In the genomic region with DNA sequence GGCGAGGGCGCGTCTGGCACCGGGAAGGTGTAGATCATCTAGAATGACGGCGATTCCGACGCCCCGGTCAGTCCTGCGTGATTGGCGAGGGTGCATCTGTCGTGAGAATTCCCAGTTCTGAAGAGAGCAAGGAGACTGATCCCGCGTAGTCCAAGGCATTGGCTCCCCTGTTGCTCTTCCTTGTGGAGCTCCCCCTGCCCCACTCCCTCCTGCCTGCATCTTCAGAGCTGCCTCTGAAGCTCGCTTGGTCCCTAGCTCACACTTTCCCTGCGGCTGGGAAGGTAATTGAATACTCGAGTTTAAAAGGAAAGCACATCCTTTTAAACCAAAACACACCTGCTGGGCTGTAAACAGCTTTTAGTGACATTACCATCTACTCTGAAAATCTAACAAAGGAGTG, we compare ENCODE assay signal across 19 cellular contexts. TPM values are rescaled to one million over a fixed set of nuclear protein-coding genes. Genes with fewer than 3 reads are reported as not detected.
DNase-seq lines count a peak whose midpoint lies in the region; ATAC-seq and TF ChIP-seq lines count a peak whose summit lies in the region.
"Had no signal": no experiment of that assay in that cellular context is flagged by ENCODE, and none has a peak within 500 bp of the region (broad histone marks: within the 10 kb centered on the region; RNA-seq: fewer than 3 reads in every experiment).

No MANE protein-coding gene starts in this region.

- no peak overlapping the region for H2BK120ac ChIP-seq in mesendoderm (ENCODE audit: low read depth, low read length)

- H3K9ac ChIP-seq in HUES6 (ENCODE audit: low read length) (peak overlapping the region; percentile 30), mesendoderm (ENCODE audit: low read length) (peak overlapping the region; percentile 29)
- H3K9ac ChIP-seq: KMS-11 had no signal

- DNase-seq in ELF-1 (ENCODE audit: low read depth, low spot score) (peak; percentile 78), WTC11 (ENCODE audit: low spot score) (no peak), mesendoderm (peak; percentile 49), NAMALWA (ENCODE audit: low spot score) (no peak)
- DNase-seq: activated CD4-positive, alpha-beta T cell treated with anti-CD3 and anti-CD28 coated beads for 4 hours; activated gamma-delta T cell treated with Interleukin-2 at 50 U/mL for 16 hours; DMS79; MM.1S; NCI-H226; PC-3; stimulated activated CD4-positive, alpha-beta T cell treated with anti-CD3 and anti-CD28 coated beads, Interleukin-2, amount 100 ng/mL, for 48 hours; transverse colon had no signal

- H4K5ac ChIP-seq in mesendoderm (ENCODE audit: low read length) = no peak overlapping the region

- H2BK5ac ChIP-seq in mesendoderm (ENCODE audit: low read length) = no peak overlapping the region

- peaks cover 43% of the 10 kb centered on the region for H3K4me1 Mint-ChIP-seq in WTC11

- peaks cover 57% of the 10 kb centered on the region for H3K4me1 ChIP-seq in HUES6 (ENCODE audit: control insufficient read depth, insufficient read depth, low read length)
- H3K4me1 ChIP-seq in mesendoderm (ENCODE audit: control insufficient read depth, low read depth, low read length) = no peaks in the 10 kb centered on the region

- POLR2A ChIA-PET in WTC11 (lab: Charles Lee) = interaction anchor here (0.7 kb wide), 1 partner anchor 16 kb away, joined by 3 read pairs; no protein-coding TSS in a partner anchor

- H3K4me3 ChIP-seq in HUES6 (ENCODE audit: low read depth, low read length) (peak overlapping the region; percentile 35), mesendoderm (ENCODE audit: low read length) (no peak overlapping the region)
- H3K4me3 ChIP-seq: right lobe of liver, transverse colon had no signal

- H2AK5ac ChIP-seq in mesendoderm (ENCODE audit: low read length) = no peak overlapping the region

- no peak overlapping the region for H2BK15ac ChIP-seq in mesendoderm (replicated peaks; ENCODE audit: low read depth)

- peak overlapping the region; percentile 58 for H3K27ac Mint-ChIP-seq in WTC11
- H3K27ac Mint-ChIP-seq: progenitor cell of endocrine pancreas had no signal

- no peak overlapping the region for H3K23ac ChIP-seq in mesendoderm (ENCODE audit: low read length)

- H3K27me3 ChIP-seq in HUES6 (ENCODE audit: control insufficient read depth, insufficient read depth, low read length) (no peaks in the 10 kb centered on the region), mesendoderm (ENCODE audit: insufficient read depth, low read length, poor library complexity) (no peaks in the 10 kb centered on the region)
- H3K27me3 ChIP-seq: right lobe of liver, transverse colon had no signal

- TF ChIP-seq CTCF in WTC11 (IDR thresholded peaks at IDR 0.05) = no peak

- H3K4me2 ChIP-seq in mesendoderm (ENCODE audit: low read length) = no peak overlapping the region
- H3K4me2 ChIP-seq: KMS-11 had no signal

- CTCF ChIA-PET in WTC11 (lab: Charles Lee) = interaction anchor here (1.0 to 1.3 kb wide), 4 partner anchors 42 to 91 kb away, joined by 3 to 7 read pairs (median 3); no protein-coding TSS in a partner anchor

- peaks cover 9% of the 10 kb centered on the region for H3K79me2 ChIP-seq in mesendoderm (ENCODE audit: control insufficient read depth, insufficient read depth, low read length)

- H3K36me3 ChIP-seq in HUES6 (ENCODE audit: control insufficient read depth, insufficient read depth, low read length) (peaks cover 46% of the 10 kb centered on the region), mesendoderm (ENCODE audit: control insufficient read depth, insufficient read depth, low read length) (peaks cover 3% of the 10 kb centered on the region)

- peaks cover 8% of the 10 kb centered on the region for H3K79me1 ChIP-seq in mesendoderm (ENCODE audit: low read length)

- H3K27me3 Mint-ChIP-seq in WTC11 (ENCODE audit: low read depth) = no peaks in the 10 kb centered on the region
- H3K27me3 Mint-ChIP-seq: progenitor cell of endocrine pancreas had no signal

- H3K27ac ChIP-seq in HUES6 (ENCODE audit: low read depth, low read length) (no peak overlapping the region), mesendoderm (ENCODE audit: low read depth, low read length) (no peak overlapping the region)
- H3K27ac ChIP-seq: KMS-11, right lobe of liver had no signal

- peaks cover 52% of the 10 kb centered on the region for H3K36me3 Mint-ChIP-seq in WTC11

- ATAC-seq in WTC11 (peak; percentile 21), HG03045 (IDR thresholded peaks at IDR 0.05; ENCODE audit: unreplicated experiment) (no peak), HG02610 (IDR thresholded peaks at IDR 0.05; ENCODE audit: unreplicated experiment) (no peak)
- ATAC-seq: PC-3, right lobe of liver, Right ventricle myocardium inferior had no signal

- no peak overlapping the region for H3K4ac ChIP-seq in mesendoderm (ENCODE audit: low read depth, low read length)

- H3K4me3 Mint-ChIP-seq in WTC11 = peak overlapping the region; percentile 51

- WGBS in mesendoderm (ENCODE audit: extremely low coverage, insufficient coverage, low lambda C conversion rate) = no CpG with 5 or more reads among the region's 17 CpGs

- H3K56ac ChIP-seq in mesendoderm (ENCODE audit: low read length) = peak overlapping the region; percentile 49

- no peak overlapping the region for H3K18ac ChIP-seq in mesendoderm (ENCODE audit: low read length)

- no peaks in the 10 kb centered on the region for H3K9me3 Mint-ChIP-seq in WTC11

- no peaks in the 10 kb centered on the region for H3K9me3 ChIP-seq in HUES6 (ENCODE audit: control insufficient read depth, insufficient read depth, low read depth, low read length)
- H3K9me3 ChIP-seq: right lobe of liver, transverse colon had no signal

- no peak overlapping the region for H4K8ac ChIP-seq in mesendoderm (ENCODE audit: low read depth, low read length)

TF ChIP-seq in WTC11, 78 proteins besides CTCF, POLR2A, EP300 and RAD21 (continues in another document):
- TF ChIP-seq ZNF138 (CRISPR knock-in tag; conservative IDR thresholded peaks at IDR 0.05) = no peak
- TF ChIP-seq, protein P1, sequence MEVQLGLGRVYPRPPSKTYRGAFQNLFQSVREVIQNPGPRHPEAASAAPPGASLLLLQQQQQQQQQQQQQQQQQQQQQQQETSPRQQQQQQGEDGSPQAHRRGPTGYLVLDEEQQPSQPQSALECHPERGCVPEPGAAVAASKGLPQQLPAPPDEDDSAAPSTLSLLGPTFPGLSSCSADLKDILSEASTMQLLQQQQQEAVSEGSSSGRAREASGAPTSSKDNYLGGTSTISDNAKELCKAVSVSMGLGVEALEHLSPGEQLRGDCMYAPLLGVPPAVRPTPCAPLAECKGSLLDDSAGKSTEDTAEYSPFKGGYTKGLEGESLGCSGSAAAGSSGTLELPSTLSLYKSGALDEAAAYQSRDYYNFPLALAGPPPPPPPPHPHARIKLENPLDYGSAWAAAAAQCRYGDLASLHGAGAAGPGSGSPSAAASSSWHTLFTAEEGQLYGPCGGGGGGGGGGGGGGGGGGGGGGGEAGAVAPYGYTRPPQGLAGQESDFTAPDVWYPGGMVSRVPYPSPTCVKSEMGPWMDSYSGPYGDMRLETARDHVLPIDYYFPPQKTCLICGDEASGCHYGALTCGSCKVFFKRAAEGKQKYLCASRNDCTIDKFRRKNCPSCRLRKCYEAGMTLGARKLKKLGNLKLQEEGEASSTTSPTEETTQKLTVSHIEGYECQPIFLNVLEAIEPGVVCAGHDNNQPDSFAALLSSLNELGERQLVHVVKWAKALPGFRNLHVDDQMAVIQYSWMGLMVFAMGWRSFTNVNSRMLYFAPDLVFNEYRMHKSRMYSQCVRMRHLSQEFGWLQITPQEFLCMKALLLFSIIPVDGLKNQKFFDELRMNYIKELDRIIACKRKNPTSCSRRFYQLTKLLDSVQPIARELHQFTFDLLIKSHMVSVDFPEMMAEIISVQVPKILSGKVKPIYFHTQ (CRISPR knock-in tag; IDR thresholded peaks at IDR 0.05) = no peak
- TF ChIP-seq ZNF671 (CRISPR knock-in tag; IDR thresholded peaks at IDR 0.05) = no peak
- TF ChIP-seq, protein P2, sequence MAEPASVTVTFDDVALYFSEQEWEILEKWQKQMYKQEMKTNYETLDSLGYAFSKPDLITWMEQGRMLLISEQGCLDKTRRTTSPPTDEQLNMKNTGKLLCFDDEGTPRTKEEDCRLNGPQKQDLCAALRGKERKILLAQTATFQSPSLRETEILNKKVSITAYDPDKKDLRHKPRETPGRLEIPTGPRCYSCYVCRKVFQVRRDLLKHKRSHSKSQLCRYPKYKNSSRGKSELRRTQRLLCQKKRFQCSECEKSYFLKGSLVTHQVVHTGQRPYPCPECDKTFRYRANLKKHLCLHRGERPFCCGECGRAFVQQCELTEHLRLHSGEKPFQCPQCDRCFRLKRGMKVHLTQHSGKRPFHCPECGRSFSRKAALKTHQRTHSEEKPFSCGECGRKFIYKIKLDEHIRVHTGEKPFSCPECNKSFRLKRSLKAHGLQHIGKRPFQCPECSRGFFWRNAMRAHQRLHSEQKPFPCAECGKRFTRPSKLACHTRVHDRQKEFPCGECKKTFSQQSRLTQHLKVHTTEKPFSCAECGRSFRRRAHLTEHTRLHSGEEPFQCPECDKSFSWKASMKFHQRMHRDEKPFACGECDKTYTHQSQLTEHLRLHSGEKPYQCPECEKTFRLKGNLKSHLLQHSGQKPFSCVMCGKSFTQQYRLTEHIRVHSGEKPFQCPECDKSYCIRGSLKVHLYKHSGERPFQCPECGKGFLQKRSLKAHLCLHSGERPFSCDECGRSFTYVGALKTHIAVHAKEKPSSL (CRISPR knock-in tag; conservative IDR thresholded peaks at IDR 0.05) = no peak
- TF ChIP-seq, protein P3, sequence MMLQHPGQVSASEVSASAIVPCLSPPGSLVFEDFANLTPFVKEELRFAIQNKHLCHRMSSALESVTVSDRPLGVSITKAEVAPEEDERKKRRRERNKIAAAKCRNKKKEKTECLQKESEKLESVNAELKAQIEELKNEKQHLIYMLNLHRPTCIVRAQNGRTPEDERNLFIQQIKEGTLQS (CRISPR knock-in tag; conservative IDR thresholded peaks at IDR 0.05) = no peak

RNA-seq across cellular contexts. Expression of a gene that starts 26.0 kb away (rescaled TPM):
- 136 to 149 TPM (median 139 TPM) in 3 replicates for total RNA-seq in WTC11 (2021)
- 40.8 TPM for polyA plus RNA-seq in mesendoderm (2013, experiment 1 of 2)
- 41.7 TPM for polyA plus RNA-seq in mesendoderm (2013, experiment 2 of 2)

RNA-seq across cellular contexts. Expression of a gene that starts 43.6 kb away (rescaled TPM):
- total RNA-seq in WTC11 (2021) = 27.7 to 33.6 TPM (median 28.9 TPM) in 3 replicates
- 5.3 TPM for polyA plus RNA-seq in mesendoderm (2013, experiment 1 of 2)
- 6.2 TPM for polyA plus RNA-seq in mesendoderm (2013, experiment 2 of 2)

RNA-seq across cellular contexts. Expression of a gene that starts 49.7 kb away (rescaled TPM):
- 338 to 360 TPM (median 339 TPM) in 3 replicates for total RNA-seq in WTC11 (2021)
- polyA plus RNA-seq in mesendoderm (2013, experiment 1 of 2) = 243 TPM
- 246 TPM for polyA plus RNA-seq in mesendoderm (2013, experiment 2 of 2)

Comparison
In these comparisons a context has a peak if more than half of its experiments do, and no peak if none do; other contexts are left out.
1. DNase-seq: peak in ELF-1 (single experiment) and mesendoderm (single experiment); none in WTC11 (single experiment) and NAMALWA (single experiment).